17 cellular contexts compared by ENCODE assay signal in the genomic region with DNA sequence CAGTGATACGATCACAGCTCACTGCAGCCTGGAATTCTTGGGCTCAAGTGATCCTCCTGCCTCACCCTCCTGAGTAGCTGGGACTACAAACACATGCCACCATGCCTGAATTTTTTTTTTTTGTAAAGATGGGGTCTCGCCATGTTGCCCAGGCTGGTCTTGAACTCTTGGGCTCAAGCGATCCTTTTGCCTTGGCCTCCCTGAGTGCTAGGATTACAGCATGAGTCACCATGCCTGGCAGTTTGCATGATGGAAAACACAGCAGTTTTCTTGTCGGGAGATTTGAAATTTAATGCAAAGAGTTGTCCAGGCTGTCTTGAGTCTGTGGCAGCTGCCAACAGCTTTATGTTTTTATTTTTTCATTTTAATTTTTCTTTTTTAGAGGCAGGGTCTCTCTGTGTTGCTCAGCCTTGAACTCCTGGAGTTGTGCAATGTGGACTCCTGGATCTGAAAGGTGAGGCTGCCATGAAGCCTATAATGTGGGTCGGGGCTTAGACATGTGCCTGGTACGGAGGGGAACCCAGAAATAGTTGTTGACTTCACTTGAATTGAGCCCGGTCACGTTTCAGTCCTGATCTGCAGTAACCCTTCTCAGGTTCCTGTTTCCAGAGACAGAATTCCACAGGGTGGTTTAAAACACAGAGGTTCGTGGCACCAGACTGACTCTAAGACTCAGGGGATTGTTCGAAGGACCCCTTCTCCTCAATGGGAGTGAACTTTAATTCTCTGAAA. TPM values are rescaled to one million over a fixed set of nuclear protein-coding genes. Genes with fewer than 3 reads are reported as not detected.
DNase-seq lines count a peak whose midpoint lies in the region; ATAC-seq, FAIRE-seq and TF ChIP-seq lines count a peak whose summit lies in the region.
"Had no signal": no experiment of that assay in that cellular context is flagged by ENCODE, and none has a peak within 500 bp of the region (broad histone marks: within the 10 kb centered on the region; RNA-seq: fewer than 3 reads in every experiment).

No MANE protein-coding gene starts in this region.

- H3K4me3 Mint-ChIP-seq in natural killer cell treated with Interleukin-12 subunit alpha and Interleukin-12 subunit beta and Interleukin-15 and Interleukin-18, amount 100 ng/mL, for 72 hours: no peak overlapping the region
- H3K4me3 Mint-ChIP-seq in activated T-cell treated with anti-CD3 and anti-CD28 coated beads, Interleukin-2, amount 50 U/mL, for 4 hours: no peak overlapping the region

- TF ChIP-seq CTCF in coronary artery (IDR thresholded peaks at IDR 0.05): no peak

- H3K4me1 Mint-ChIP-seq in natural killer cell treated with Interleukin-12 subunit alpha and Interleukin-12 subunit beta and Interleukin-15 and Interleukin-18, amount 100 ng/mL, for 72 hours (ENCODE audit: low read depth in 2 of 2): peaks cover 43 to 44% of the 10 kb centered on the region in 2 donors
- peaks cover 8% of the 10 kb centered on the region for H3K4me1 Mint-ChIP-seq in activated T-cell treated with anti-CD3 and anti-CD28 coated beads, Interleukin-2, amount 50 U/mL, for 4 hours (ENCODE audit: low read depth)

- H3K4me3 ChIP-seq in coronary artery: no peak overlapping the region

- peak overlapping the region; percentile 61 to 95 for H3K27ac Mint-ChIP-seq in natural killer cell treated with Interleukin-12 subunit alpha and Interleukin-12 subunit beta and Interleukin-15 and Interleukin-18, amount 100 ng/mL, for 72 hours

- peak; percentile 5 for DNase-seq in activated effector memory CD4-positive, alpha-beta T cell treated with anti-CD3 and anti-CD28 coated beads, Interleukin-2, amount 50 U/mL, for 16 hours
- no peak for DNase-seq in activated effector memory CD4-positive, alpha-beta T cell treated with Interleukin-2 at 50 U/mL for 16 hours
- DNase-seq in coronary artery (ENCODE audit: low spot score) (peak; percentile 31), urothelium cell line (ENCODE audit: low spot score) (peak; percentile 9), A172 (ENCODE audit: low spot score) (no peak)
- no peak for DNase-seq in natural killer cell treated with Interleukin-12 subunit alpha and Interleukin-12 subunit beta and Interleukin-15 and Interleukin-18, amount 100 ng/mL, for 72 hours (ENCODE audit: low spot score)
- no peak for DNase-seq in activated T-cell treated with anti-CD3 and anti-CD28 coated beads, Interleukin-2, amount 50 U/mL, for 4 hours
- no peak for DNase-seq in activated CD4-positive, alpha-beta T cell treated with anti-CD3 and anti-CD28 coated beads, Interleukin-2, amount 50 U/mL, for 48 hours
- DNase-seq: 8988T, MV-4-11, NCI-H1436, NCI-H2081 treated with DMSO at 0.1 percent for 48 hours, NCI-H524 had no signal

- no peak for ATAC-seq in natural killer cell treated with Interleukin-12 subunit alpha and Interleukin-12 subunit beta and Interleukin-15 and Interleukin-18, amount 100 ng/mL, for 72 hours
- ATAC-seq in activated T-cell treated with anti-CD3 and anti-CD28 coated beads, Interleukin-2, amount 50 U/mL, for 4 hours: no peak

- H3K27ac ChIP-seq in coronary artery: no peak overlapping the region
- H3K27ac ChIP-seq: C4-2B had no signal

- FAIRE-seq in urothelium cell line (lab: Jason Lieb, UNC): no peak
- FAIRE-seq: GM12891, H54 had no signal

- peaks cover 5% of the 10 kb centered on the region for H3K9me3 Mint-ChIP-seq in natural killer cell treated with Interleukin-12 subunit alpha and Interleukin-12 subunit beta and Interleukin-15 and Interleukin-18, amount 100 ng/mL, for 72 hours
- H3K9me3 Mint-ChIP-seq in activated T-cell treated with anti-CD3 and anti-CD28 coated beads, Interleukin-2, amount 50 U/mL, for 4 hours: peaks cover 7% of the 10 kb centered on the region

- peaks cover 14% of the 10 kb centered on the region for H3K36me3 Mint-ChIP-seq in natural killer cell treated with Interleukin-12 subunit alpha and Interleukin-12 subunit beta and Interleukin-15 and Interleukin-18, amount 100 ng/mL, for 72 hours
- H3K36me3 Mint-ChIP-seq in activated T-cell treated with anti-CD3 and anti-CD28 coated beads, Interleukin-2, amount 50 U/mL, for 4 hours (ENCODE audit: insufficient read depth): peaks cover 24% of the 10 kb centered on the region

- no peaks in the 10 kb centered on the region for H3K27me3 Mint-ChIP-seq in natural killer cell treated with Interleukin-12 subunit alpha and Interleukin-12 subunit beta and Interleukin-15 and Interleukin-18, amount 100 ng/mL, for 72 hours
- H3K27me3 Mint-ChIP-seq in activated T-cell treated with anti-CD3 and anti-CD28 coated beads, Interleukin-2, amount 50 U/mL, for 4 hours (ENCODE audit: low read depth): no peaks in the 10 kb centered on the region

RNA-seq across cellular contexts. Expression of a gene that starts 18.7 kb away (rescaled TPM):
- total RNA-seq in natural killer cell treated with Interleukin-12 subunit alpha and Interleukin-12 subunit beta and Interleukin-15 and Interleukin-18, amount 100 ng/mL, for 72 hours: 10 to 100 TPM; 17.6 to 43.7 TPM
- total RNA-seq in activated T-cell treated with anti-CD3 and anti-CD28 coated beads, Interleukin-2, amount 50 U/mL, for 4 hours: 1 to 10 TPM; 1.3 to 2.6 (median 2.1) TPM
- not detected in 2 replicates for total RNA-seq in A172 (2014; rRNA removed; shearing (Covaris generic))
- total RNA-seq: LHCN-M2 had no signal

RNA-seq across cellular contexts. Expression of a gene that starts 46.1 kb away (rescaled TPM):
- total RNA-seq in natural killer cell treated with Interleukin-12 subunit alpha and Interleukin-12 subunit beta and Interleukin-15 and Interleukin-18, amount 100 ng/mL, for 72 hours: under 1 TPM; 0.17 to 0.39 TPM
- not detected for total RNA-seq in activated T-cell treated with anti-CD3 and anti-CD28 coated beads, Interleukin-2, amount 50 U/mL, for 4 hours
- not detected in 2 replicates for total RNA-seq in A172 (2014; rRNA removed; shearing (Covaris generic))
- total RNA-seq: LHCN-M2 had no signal

RNA-seq across cellular contexts. Expression of a gene that starts 53.3 kb away (rescaled TPM):
- under 1 TPM in 1 of 2 donors, not detected in 1; 0.25 TPM for total RNA-seq in natural killer cell treated with Interleukin-12 subunit alpha and Interleukin-12 subunit beta and Interleukin-15 and Interleukin-18, amount 100 ng/mL, for 72 hours
- under 1 TPM; 0.49 to 0.76 (median 0.63) TPM for total RNA-seq in activated T-cell treated with anti-CD3 and anti-CD28 coated beads, Interleukin-2, amount 50 U/mL, for 4 hours
- total RNA-seq in A172 (2014; rRNA removed; shearing (Covaris generic)): 2.7 and 5.9 TPM in 2 replicates
- total RNA-seq: LHCN-M2 had no signal

Comparison
In these comparisons a context has a peak if more than half of its experiments do, and no peak if none do; other contexts are left out.
1. DNase-seq: peak in activated effector memory CD4-positive, alpha-beta T cell treated with anti-CD3 and anti-CD28 coated beads, Interleukin-2, amount 50 U/mL, for 16 hours (single experiment), coronary artery (single experiment) and urothelium cell line (single experiment); none in activated effector memory CD4-positive, alpha-beta T cell treated with Interleukin-2 at 50 U/mL for 16 hours (single experiment), natural killer cell treated with Interleukin-12 subunit alpha and Interleukin-12 subunit beta and Interleukin-15 and Interleukin-18, amount 100 ng/mL, for 72 hours (single experiment), activated T-cell treated with anti-CD3 and anti-CD28 coated beads, Interleukin-2, amount 50 U/mL, for 4 hours (single experiment), activated CD4-positive, alpha-beta T cell treated with anti-CD3 and anti-CD28 coated beads, Interleukin-2, amount 50 U/mL, for 48 hours (0 of 2) and A172 (single experiment).
2. RNA of a gene that starts 18.7 kb away (total RNA-seq): 17.6 to 43.7 TPM in natural killer cell treated with Interleukin-12 subunit alpha and Interleukin-12 subunit beta and Interleukin-15 and Interleukin-18, amount 100 ng/mL, for 72 hours; 1.3 to 2.6 TPM in activated T-cell treated with anti-CD3 and anti-CD28 coated beads, Interleukin-2, amount 50 U/mL, for 4 hours and not detected in A172; every median in the first group is over 4 times any median in the second.